10 cellular contexts compared by ENCODE assay signal in the genomic region with DNA sequence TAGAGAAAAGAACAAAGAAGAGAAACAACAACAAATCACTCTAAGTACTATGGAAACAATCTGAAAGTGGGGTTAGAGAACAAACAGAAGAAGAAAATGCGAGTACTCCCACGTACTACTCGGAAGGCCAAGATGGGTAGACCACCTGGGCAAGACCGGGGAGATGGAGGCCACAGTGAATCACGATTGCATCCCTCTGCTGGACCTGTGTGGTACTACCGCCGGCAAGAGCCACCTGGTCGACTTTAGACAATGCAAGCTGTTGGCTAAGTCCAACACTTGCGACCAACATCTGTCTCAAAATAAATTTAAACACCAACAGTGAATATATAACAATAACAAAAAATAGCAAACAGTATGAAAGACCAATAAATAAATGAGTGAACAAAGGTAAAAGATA. TPM values are rescaled to one million over a fixed set of nuclear protein-coding genes. Genes with fewer than 3 reads are reported as not detected.
DNase-seq lines count a peak whose midpoint lies in the region; ATAC-seq and TF ChIP-seq lines count a peak whose summit lies in the region.
"Had no signal": no experiment of that assay in that cellular context is flagged by ENCODE, and none has a peak within 500 bp of the region (broad histone marks: within the 10 kb centered on the region; RNA-seq: fewer than 3 reads in every experiment).

No MANE protein-coding gene starts in this region.

- ATAC-seq in foreskin keratinocyte (no peak), GM19328 (IDR thresholded peaks at IDR 0.05; ENCODE audit: unreplicated experiment) (no peak), HG02973 (IDR thresholded peaks at IDR 0.05; ENCODE audit: unreplicated experiment) (no peak), GM19351 (IDR thresholded peaks at IDR 0.05; ENCODE audit: unreplicated experiment) (no peak)

- no peaks in the 10 kb centered on the region for H3K4me1 ChIP-seq in foreskin keratinocyte
- H3K4me1 ChIP-seq: SJSA1 had no signal

- no peaks in the 10 kb centered on the region for H3K36me3 ChIP-seq in GM06990 (ENCODE audit: control insufficient read depth, insufficient read depth, low read length)
- H3K36me3 ChIP-seq: SJSA1 had no signal

- DNase-seq in AG10803 (ENCODE audit: low read depth) (no peak), GM06990 (ENCODE audit: extremely low read depth, insufficient read length) (peak; percentile 5), RPMI8226 (peak; percentile 25), foreskin keratinocyte (no peak)
- no peak for DNase-seq in effector CD8-positive, alpha-beta T cell (lab: John Stamatoyannopoulos, UW)
- DNase-seq: MV-4-11 had no signal

- H3K27me3 ChIP-seq in GM06990 (replicated peaks; ENCODE audit: control insufficient read depth, insufficient read depth, low read length) (no peaks in the 10 kb centered on the region), foreskin keratinocyte (no peaks in the 10 kb centered on the region)
- H3K27me3 ChIP-seq: SJSA1 had no signal

- no peak overlapping the region for H3K4me3 ChIP-seq in AG10803 (ENCODE audit: low read length)
- no peak overlapping the region for H3K4me3 ChIP-seq in GM06990 (replicated peaks; ENCODE audit: low read depth, low read length)
- H3K4me3 ChIP-seq: SJSA1 had no signal

- TF ChIP-seq CTCF in AG10803 (conservative IDR thresholded peaks at IDR 0.05; ENCODE audit: low read length) (peak; percentile 27; the same call in 1 of the 2 replicates), GM06990 (IDR thresholded peaks at IDR 0.05; ENCODE audit: insufficient read depth, low read length, poor library complexity, severe bottlenecking) (no peak), foreskin keratinocyte (conservative IDR thresholded peaks at IDR 0.05) (peak; percentile 37)

- no peak overlapping the region for H3K27ac ChIP-seq in foreskin keratinocyte
- H3K27ac ChIP-seq: SJSA1 had no signal

RNA-seq across cellular contexts. Expression of a gene that starts 45.5 kb away (rescaled TPM):
- total RNA-seq in foreskin keratinocyte, result 9.8 and 10.3 TPM in 2 replicates
- polyA plus RNA-seq in foreskin keratinocyte, result 2.7 TPM in 2 replicates

Comparison
In these comparisons a context has a peak if more than half of its experiments do, and no peak if none do; other contexts are left out.
1. DNase-seq: peak in GM06990 (single experiment) and RPMI8226 (single experiment); none in AG10803 (single experiment), foreskin keratinocyte (0 of 2) and effector CD8-positive, alpha-beta T cell (single experiment).